Comparison of ENCODE assay signal across 11 cellular contexts in the genomic region with DNA sequence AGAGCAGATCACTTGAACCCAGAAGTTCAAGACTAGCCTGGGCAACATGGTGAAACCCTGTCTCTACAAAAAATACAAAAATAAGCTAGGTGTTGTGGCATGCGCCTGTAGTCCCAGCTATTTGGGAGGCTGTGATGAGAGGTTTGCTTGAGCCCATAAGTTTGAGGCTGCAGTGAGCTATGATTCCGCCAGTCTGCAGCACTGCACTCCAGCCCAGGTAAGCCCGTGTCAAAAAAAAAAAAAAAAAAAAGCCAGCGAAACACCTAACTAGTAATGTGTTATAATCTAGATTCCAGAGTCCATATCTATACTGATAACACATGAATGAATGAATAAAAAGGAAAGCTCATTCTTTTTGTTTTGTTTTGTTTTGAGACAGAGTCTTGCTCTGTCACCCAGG. TPM values are rescaled to one million over a fixed set of nuclear protein-coding genes. Genes with fewer than 3 reads are reported as not detected.
DNase-seq lines count a peak whose midpoint lies in the region; ATAC-seq, FAIRE-seq and TF ChIP-seq lines count a peak whose summit lies in the region.
"Had no signal": no experiment of that assay in that cellular context is flagged by ENCODE, and none has a peak within 500 bp of the region (broad histone marks: within the 10 kb centered on the region; RNA-seq: fewer than 3 reads in every experiment).

No MANE protein-coding gene starts in this region.

- H3K36me3 Mint-ChIP-seq in endodermal cell (ENCODE audit: low read depth) (no peaks in the 10 kb centered on the region), CD14-positive monocyte (no peaks in the 10 kb centered on the region)

- TF ChIP-seq CTCF in endodermal cell (conservative IDR thresholded peaks at IDR 0.05) (no peak), HepG2 (CRISPR knock-in tag; IDR thresholded peaks at IDR 0.05) (no peak), CD14-positive monocyte (IDR thresholded peaks at IDR 0.05) (no peak)

- H3K9me3 Mint-ChIP-seq in endodermal cell (peaks cover 3% of the 10 kb centered on the region), CD14-positive monocyte (peaks cover 0 to 6% (median 0%) of the 10 kb centered on the region in 7 donors)
- H3K9me3 Mint-ChIP-seq: CD8-positive, alpha-beta memory T cell had no signal

- H3K36me3 ChIP-seq in endodermal cell (ENCODE audit: control insufficient read depth, insufficient read depth, low read length) (no peaks in the 10 kb centered on the region), HepG2 (replicated peaks in 1 of 2; ENCODE audit: control insufficient read depth in 1 of 2, insufficient read depth in 2 of 2, low read length in 2 of 2) (no peaks in the 10 kb centered on the region), small intestine (ENCODE audit: control insufficient read depth in 2 of 2, insufficient read depth in 2 of 2, low read length in 2 of 2) (no peaks in the 10 kb centered on the region)

- CTCF ChIA-PET in HepG2 (lab: Yijun Ruan, JAX; ENCODE audit: low intra/inter-chr PET ratio, low total read pairs) = no interaction called here

- intact Hi-C loops in HepG2 (cut with micrococcal nuclease; ENCODE audit: unreplicated experiment) (no loop called here), CD14-positive monocyte (cut with micrococcal nuclease) (no loop called here)

- H3K9ac ChIP-seq in endodermal cell (ENCODE audit: extremely low read depth, low read length, poor library complexity, severe bottlenecking) (no peak overlapping the region), HepG2 (ENCODE audit: insufficient read depth, low read depth, low read length) (no peak overlapping the region)
- H3K9ac ChIP-seq: GM23248 had no signal

- H3K4me3 Mint-ChIP-seq in endodermal cell (no peak overlapping the region), CD14-positive monocyte (no peak overlapping the region)
- H3K4me3 Mint-ChIP-seq: CD8-positive, alpha-beta memory T cell had no signal

- H3K27ac ChIP-seq in endodermal cell (ENCODE audit: low read depth, low read length) = no peak overlapping the region
- no peak overlapping the region for H3K27ac ChIP-seq in HepG2 (ENCODE audit: extremely low read length, insufficient read depth, low read length)
- H3K27ac ChIP-seq in small intestine (ENCODE audit: low read depth in 1 of 2, low read length in 1 of 2) = peak overlapping the region; percentile 79
- H3K27ac ChIP-seq: GM23248 had no signal

- H3K4me1 Mint-ChIP-seq in endodermal cell (peaks cover 8% of the 10 kb centered on the region), CD14-positive monocyte (peaks cover 2% of the 10 kb centered on the region)
- H3K4me1 Mint-ChIP-seq: CD8-positive, alpha-beta memory T cell had no signal

- H3K4me3 ChIP-seq in endodermal cell (ENCODE audit: low read length) (no peak overlapping the region), HepG2 (replicated peaks in 1 of 3; ENCODE audit: insufficient read depth in 1 of 3, low read depth in 2 of 3, low read length in 3 of 3) (no peak overlapping the region), small intestine (ENCODE audit: low read depth in 1 of 2, low read length in 2 of 2) (no peak overlapping the region)
- H3K4me3 ChIP-seq: GM23248 had no signal

- no peaks in the 10 kb centered on the region for H3K4me1 ChIP-seq in endodermal cell (ENCODE audit: control insufficient read depth, insufficient read depth, low read length)
- peaks cover 43% of the 10 kb centered on the region for H3K4me1 ChIP-seq in HepG2 (ENCODE audit: insufficient read depth, low read length)
- H3K4me1 ChIP-seq in small intestine (ENCODE audit: control insufficient read depth in 2 of 2, insufficient read depth in 1 of 2, low read depth in 1 of 2, low read length in 1 of 2) = peaks cover 0 to 4% of the 10 kb centered on the region in 2 donors

- TF ChIP-seq EP300 in HepG2 (IDR thresholded peaks at IDR 0.05; ENCODE audit: low read depth in 2 of 2, low read length in 2 of 2) = no peak
- TF ChIP-seq EP300 in HepG2 (CRISPR knock-in tag; IDR thresholded peaks at IDR 0.05; ENCODE audit: borderline replicate concordance) = no peak

- H3K4me2 ChIP-seq in HepG2 (ENCODE audit: low read depth, low read length) = no peak overlapping the region; the same call in 1 of the 2 replicates

- WGBS in endodermal cell (ENCODE audit: insufficient coverage in 1 of 2, insufficient read length in 1 of 2), 2 experiments = 86 to 93% methylated on average over 1 to 2 of the region's 4 CpGs
- 52% methylated on average over 4 of the region's 4 CpGs for WGBS in HepG2 (ENCODE audit: low lambda C conversion rate)
- WGBS in small intestine, 3 donors = 29 to 67% (median 44%) methylated on average over 3 to 4 of the region's 4 CpGs

- H3K27me3 Mint-ChIP-seq in endodermal cell (ENCODE audit: insufficient read depth) = no peaks in the 10 kb centered on the region
- H3K27me3 Mint-ChIP-seq in CD14-positive monocyte (ENCODE audit: low read depth in 3 of 3) = peaks cover 0 to 3% (median 0%) of the 10 kb centered on the region in 3 donors

- H3K27ac Mint-ChIP-seq in endodermal cell = no peak overlapping the region
- H3K27ac Mint-ChIP-seq in CD14-positive monocyte = no peak overlapping the region
- H3K27ac Mint-ChIP-seq: CD8-positive, alpha-beta memory T cell had no signal

- DNase-seq in endodermal cell = peak; percentile 30
- no peak for DNase-seq in HepG2 (ENCODE audit: low spot score)
- peak; percentile 87 for DNase-seq in small intestine
- DNase-seq in CD14-positive monocyte (ENCODE audit: low spot score) = no peak
- no peak for DNase-seq in DMS79 (lab: John Stamatoyannopoulos, UW)
- no peak for DNase-seq in NCI-H2171 (lab: John Stamatoyannopoulos, UW)
- DNase-seq: CD8-positive, alpha-beta memory T cell; DMS53; GM23248 had no signal

- BruUV-seq in HepG2 (replicated peaks; lab: Mats Ljungman, UMichigan) = no TSS peak

- H3K27me3 ChIP-seq in endodermal cell (ENCODE audit: control insufficient read depth, insufficient read depth, low read length, poor library complexity, severe bottlenecking) (no peaks in the 10 kb centered on the region), HepG2 (ENCODE audit: control insufficient read depth in 1 of 2, insufficient read depth in 2 of 2, low read length in 2 of 2) (no peaks in the 10 kb centered on the region), small intestine (ENCODE audit: control insufficient read depth in 2 of 2, insufficient read depth in 2 of 2, low read length in 2 of 2) (no peaks in the 10 kb centered on the region)

- H4K20me1 ChIP-seq in HepG2 (ENCODE audit: insufficient read depth, low read length) = no peaks in the 10 kb centered on the region

- no peaks in the 10 kb centered on the region for H3K9me3 ChIP-seq in endodermal cell (ENCODE audit: control insufficient read depth, low read length)
- no peaks in the 10 kb centered on the region for H3K9me3 ChIP-seq in HepG2 (ENCODE audit: low read length)
- no peaks in the 10 kb centered on the region for H3K9me3 ChIP-seq in small intestine (ENCODE audit: control insufficient read depth, low read depth)

- ATAC-seq in HepG2 = no peak

- no peaks in the 10 kb centered on the region for H3K79me2 ChIP-seq in HepG2 (ENCODE audit: insufficient read depth, low read length)

- POLR2A ChIA-PET in HepG2 (lab: Yijun Ruan, JAX) = interaction anchor here (1.2 kb wide), 1 partner anchor 18 kb away, joined by 7 read pairs; a partner anchor contains a TSS

- no peak for TF ChIP-seq RAD21 in HepG2 (CRISPR knock-in tag; IDR thresholded peaks at IDR 0.05)

- in situ Hi-C loops in HepG2 (cut with HindIII; ENCODE audit: extremely low pct_ligation_motif_present, low pct_unique_long_range_greater_than_20kb) = no loop called here

- no peak for TF ChIP-seq POLR2A in HepG2 (IDR thresholded peaks at IDR 0.05; ENCODE audit: insufficient read depth in 1 of 2, low read depth in 2 of 2, low read length in 2 of 2)

- no peak for FAIRE-seq in HepG2 (lab: Jason Lieb, UNC)
- FAIRE-seq in small intestine (lab: Jason Lieb, UNC) = no peak
- FAIRE-seq: H54, HTR-8/SVneo had no signal

- no peak overlapping the region for H2AFZ ChIP-seq in HepG2 (ENCODE audit: low read length)
- H2AFZ ChIP-seq: GM23248 had no signal

RNA-seq across cellular contexts. Expression of a gene that starts 18.5 kb away (rescaled TPM):
- 100 to 1,000 TPM; 522 to 531 TPM for total RNA-seq in endodermal cell
- polyA plus RNA-seq in endodermal cell (2013, experiment 1 of 2) = 694 TPM
- 600 TPM for polyA plus RNA-seq in endodermal cell (2013, experiment 2 of 2)
- 829 and 1,060 TPM in 2 replicates for total RNA-seq in HepG2 (2016; rRNA removed; fragmentation: Illumina TruSeq; extraction: Trizol)
- 425 and 488 TPM in 2 replicates for total RNA-seq in HepG2 (2016; cell fraction: cytosol; rRNA removed; fragmentation: Illumina TruSeq; extraction: Trizol; ENCODE audit: low read depth)
- 811 and 963 TPM in 2 replicates for total RNA-seq in HepG2 (2016; cell fraction: insoluble cytoplasmic fraction; rRNA removed; fragmentation: Illumina TruSeq; extraction: Trizol)
- total RNA-seq in HepG2 (2016; cell fraction: membrane; rRNA removed; fragmentation: Illumina TruSeq; extraction: Trizol) = 851 and 910 TPM in 2 replicates
- total RNA-seq in HepG2 (2016; cell fraction: nucleus; rRNA removed; fragmentation: Illumina TruSeq; extraction: Trizol) = 375 and 395 TPM in 2 replicates
- polyA plus RNA-seq in HepG2 (2011; rRNA removed) = 223 and 292 TPM in 2 replicates
- 587 and 610 TPM in 2 replicates for polyA plus RNA-seq in HepG2 (2011; cell fraction: cytosol; rRNA removed)
- 315 and 325 TPM in 2 replicates for polyA plus RNA-seq in HepG2 (2011; cell fraction: nucleus; rRNA removed)
- polyA plus RNA-seq in HepG2 (2012) = 640 and 676 TPM in 2 replicates
- 436 and 459 TPM in 2 replicates for polyA plus RNA-seq in HepG2 (2016; cell fraction: cytosol; fragmentation: Illumina TruSeq; extraction: Trizol; ENCODE audit: low read depth)
- 870 and 891 TPM in 2 replicates for polyA plus RNA-seq in HepG2 (2016; cell fraction: insoluble cytoplasmic fraction; fragmentation: Illumina TruSeq; extraction: Trizol; ENCODE audit: low read depth)
- 714 and 777 TPM in 2 replicates for polyA plus RNA-seq in HepG2 (2016; cell fraction: membrane; fragmentation: Illumina TruSeq; extraction: Trizol; ENCODE audit: low read depth)
- polyA plus RNA-seq in HepG2 (2016; cell fraction: nucleus; fragmentation: Illumina TruSeq; extraction: Trizol; ENCODE audit: insufficient read depth, low read depth) = 544 and 559 TPM in 2 replicates
- polyA minus RNA-seq in HepG2 (2011; rRNA and poly(A)+ RNA removed; ENCODE audit: low replicate concordance) = 465 and 597 TPM in 2 replicates
- polyA minus RNA-seq in HepG2 (2011; cell fraction: cytosol; rRNA and poly(A)+ RNA removed) = 308 and 328 TPM in 2 replicates
- 293 and 298 TPM in 2 replicates for polyA minus RNA-seq in HepG2 (2011; cell fraction: nucleus; rRNA and poly(A)+ RNA removed)
- 100 to 1,000 TPM; 538 to 968 (median 837) TPM for polyA plus RNA-seq in small intestine
- polyA plus RNA-seq in CD14-positive monocyte = 100 to 1,000 TPM; 342 to 453 TPM

RNA-seq across cellular contexts. Expression of a gene that starts 59.6 kb away (rescaled TPM):
- total RNA-seq in endodermal cell (100 to 1,000 TPM; 176 to 203 TPM), HepG2 (2016; rRNA removed; fragmentation: Illumina TruSeq; extraction: Trizol) (167 and 208 TPM in 2 replicates)
- polyA plus RNA-seq in endodermal cell (2013, experiment 1 of 2) = 186 TPM
- polyA plus RNA-seq in endodermal cell (2013, experiment 2 of 2) = 205 TPM
- total RNA-seq in HepG2 (2016; cell fraction: cytosol; rRNA removed; fragmentation: Illumina TruSeq; extraction: Trizol; ENCODE audit: low read depth) = 14.5 and 15.0 TPM in 2 replicates
- total RNA-seq in HepG2 (2016; cell fraction: insoluble cytoplasmic fraction; rRNA removed; fragmentation: Illumina TruSeq; extraction: Trizol) = 165 and 208 TPM in 2 replicates
- 29.5 and 32.8 TPM in 2 replicates for total RNA-seq in HepG2 (2016; cell fraction: membrane; rRNA removed; fragmentation: Illumina TruSeq; extraction: Trizol)
- total RNA-seq in HepG2 (2016; cell fraction: nucleus; rRNA removed; fragmentation: Illumina TruSeq; extraction: Trizol) = 109 and 125 TPM in 2 replicates
- polyA plus RNA-seq in HepG2 (2011; rRNA removed) (17.9 and 24.2 TPM in 2 replicates), small intestine (10 to 100 TPM; 19.5 to 66.4 (median 24.4) TPM), CD14-positive monocyte (10 to 100 TPM; 52.1 to 67.3 TPM)
- 9.4 and 12.7 TPM in 2 replicates for polyA plus RNA-seq in HepG2 (2011; cell fraction: cytosol; rRNA removed)
- 12.7 and 16.4 TPM in 2 replicates for polyA plus RNA-seq in HepG2 (2011; cell fraction: nucleus; rRNA removed)
- 21.7 and 34.3 TPM in 2 replicates for polyA plus RNA-seq in HepG2 (2012)
- polyA plus RNA-seq in HepG2 (2016; cell fraction: cytosol; fragmentation: Illumina TruSeq; extraction: Trizol; ENCODE audit: low read depth) = 3.1 and 3.3 TPM in 2 replicates
- polyA plus RNA-seq in HepG2 (2016; cell fraction: insoluble cytoplasmic fraction; fragmentation: Illumina TruSeq; extraction: Trizol; ENCODE audit: low read depth) = 109 and 116 TPM in 2 replicates
- 13.5 and 13.7 TPM in 2 replicates for polyA plus RNA-seq in HepG2 (2016; cell fraction: membrane; fragmentation: Illumina TruSeq; extraction: Trizol; ENCODE audit: low read depth)
- polyA plus RNA-seq in HepG2 (2016; cell fraction: nucleus; fragmentation: Illumina TruSeq; extraction: Trizol; ENCODE audit: insufficient read depth, low read depth) = 89.9 and 97.1 TPM in 2 replicates
- polyA minus RNA-seq in HepG2 (2011; rRNA and poly(A)+ RNA removed; ENCODE audit: low replicate concordance) = 28.5 and 68.6 TPM in 2 replicates
- polyA minus RNA-seq in HepG2 (2011; cell fraction: cytosol; rRNA and poly(A)+ RNA removed) = 32.3 and 34.2 TPM in 2 replicates
- 85.9 and 91.0 TPM in 2 replicates for polyA minus RNA-seq in HepG2 (2011; cell fraction: nucleus; rRNA and poly(A)+ RNA removed)

Comparison
In these comparisons a context has a peak if more than half of its experiments do, and no peak if none do; other contexts are left out.
1. DNase-seq: peak in endodermal cell (single experiment) and small intestine (single experiment); none in HepG2 (single experiment), CD14-positive monocyte (single experiment), DMS79 (single experiment) and NCI-H2171 (single experiment).
2. H3K27ac ChIP-seq: peak in small intestine (2 of 2); none in endodermal cell (single experiment) and HepG2 (single experiment).